ENCODE assay signal across 8 cellular contexts in the genomic region with DNA sequence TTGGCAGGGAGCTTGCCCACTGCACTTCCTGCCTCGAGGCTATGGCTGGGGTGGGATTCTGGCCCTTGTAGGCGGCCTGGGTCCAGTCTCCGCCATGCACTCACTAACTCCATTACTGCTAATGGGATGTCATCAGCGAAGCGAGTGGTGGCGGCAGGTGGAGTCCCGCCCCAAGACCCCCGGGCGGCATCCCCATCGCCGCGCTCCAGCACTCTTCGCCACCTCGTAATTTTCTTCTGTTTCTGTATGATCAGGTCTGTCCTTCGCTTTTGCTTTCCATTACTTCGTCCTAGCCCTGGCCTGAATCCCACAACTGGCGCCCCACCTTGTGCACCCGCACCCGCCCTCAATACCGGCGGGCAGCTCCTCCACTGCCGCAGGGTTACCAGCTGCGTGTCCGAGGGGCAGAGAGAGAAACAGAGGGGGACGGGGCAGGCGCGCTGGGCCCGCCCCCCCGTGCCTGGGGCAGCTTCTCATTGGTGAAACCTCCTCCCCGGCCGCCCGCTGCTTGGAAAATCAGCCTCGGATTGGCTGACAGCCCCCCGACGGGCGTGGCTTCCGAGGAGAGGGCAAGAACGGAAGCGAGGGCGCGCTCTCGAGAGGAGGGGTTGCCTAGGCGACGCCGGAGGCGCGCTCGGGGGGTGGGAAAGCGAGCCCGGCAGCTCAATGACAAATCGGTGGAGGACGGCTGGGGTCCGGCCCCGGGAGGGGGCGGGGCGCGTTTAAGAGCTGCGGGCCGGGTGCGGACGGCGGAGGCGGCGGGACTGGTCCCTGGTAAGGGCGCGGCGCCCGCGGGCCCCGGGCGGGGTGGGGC. TPM values are rescaled to one million over a fixed set of nuclear protein-coding genes. Genes with fewer than 3 reads are reported as not detected.
DNase-seq lines count a peak whose midpoint lies in the region; ATAC-seq, FAIRE-seq and TF ChIP-seq lines count a peak whose summit lies in the region.

A gene with protein sequence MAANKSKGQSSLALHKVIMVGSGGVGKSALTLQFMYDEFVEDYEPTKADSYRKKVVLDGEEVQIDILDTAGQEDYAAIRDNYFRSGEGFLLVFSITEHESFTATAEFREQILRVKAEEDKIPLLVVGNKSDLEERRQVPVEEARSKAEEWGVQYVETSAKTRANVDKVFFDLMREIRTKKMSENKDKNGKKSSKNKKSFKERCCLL (plus strand): TSS at position 646 of the 814 bp plus-strand sequence. CDS start 25,813 bp downstream, outside the sequence.

- peak within 1 kb of the TSS; percentile 78 for H3K9ac ChIP-seq in mammary epithelial cell (ENCODE audit: insufficient read depth, low read length)
- H3K9ac ChIP-seq in iPS-20b (ENCODE audit: low read depth, low read length): peak within 1 kb of the TSS; percentile 66; the same call in 1 of the 2 replicates

- no peaks in the 10 kb centered on the region for H3K9me3 ChIP-seq in WERI-Rb-1 (ENCODE audit: severe bottlenecking)
- H3K9me3 ChIP-seq in mammary epithelial cell (replicated peaks; ENCODE audit: insufficient read depth, low read length): no peaks in the 10 kb centered on the region
- H3K9me3 ChIP-seq in iPS-20b (ENCODE audit: insufficient read depth, low read depth, low read length): no peaks in the 10 kb centered on the region
- H3K9me3 ChIP-seq in small intestine (ENCODE audit: control insufficient read depth, low read depth): no peaks in the 10 kb centered on the region

- no peaks in the 10 kb centered on the region for H4K20me1 ChIP-seq in mammary epithelial cell (ENCODE audit: insufficient read depth, low read length)

- no TSS peak for BruUV-seq in mammary epithelial cell (replicated peaks; lab: Mats Ljungman, UMichigan)

- no peaks in the 10 kb centered on the region for H3K36me3 ChIP-seq in WERI-Rb-1
- H3K36me3 ChIP-seq in mammary epithelial cell (ENCODE audit: insufficient read depth, low read length): no peaks in the 10 kb centered on the region
- no peaks in the 10 kb centered on the region for H3K36me3 ChIP-seq in iPS-20b (ENCODE audit: insufficient read depth, low read depth, low read length)
- H3K36me3 ChIP-seq in small intestine (ENCODE audit: control insufficient read depth in 2 of 2, insufficient read depth in 2 of 2, low read length in 2 of 2): no peaks in the 10 kb centered on the region

- dilution Hi-C loops in mammary epithelial cell (cut with HindIII; ENCODE audit: low sequenced_read_pairs): no loop called here

- no peak for TF ChIP-seq CTCF in WERI-Rb-1 (IDR thresholded peaks at IDR 0.05; ENCODE audit: low read depth, low read length)
- no peak for TF ChIP-seq CTCF in mammary epithelial cell (conservative IDR thresholded peaks at IDR 0.05 in 1 of 2, IDR thresholded peaks at IDR 0.05 in 1 of 2; ENCODE audit: extremely low read depth in 1 of 2, insufficient read depth in 1 of 2, low read depth in 1 of 2, low read length in 2 of 2)

- DNase-seq in ACHN (peak; percentile 99), NCI-H2227 (lab: John Stamatoyannopoulos, UW; ENCODE audit: unreplicated experiment) (peak; percentile 99), WERI-Rb-1 (peak; percentile 100), mammary epithelial cell (peak; percentile 98), small intestine (peak; percentile 99)

- peaks cover 44% of the 10 kb centered on the region for H3K79me2 ChIP-seq in mammary epithelial cell (ENCODE audit: insufficient read depth, low read length)

- H3K27me3 ChIP-seq in WERI-Rb-1 (ENCODE audit: insufficient read depth, low read depth, severe bottlenecking) (no peaks in the 10 kb centered on the region), mammary epithelial cell (ENCODE audit: insufficient read depth, low read length) (no peaks in the 10 kb centered on the region), iPS-20b (ENCODE audit: insufficient read depth, low read length) (peaks cover 64% of the 10 kb centered on the region), small intestine (ENCODE audit: control insufficient read depth in 2 of 2, insufficient read depth in 2 of 2, low read length in 2 of 2) (peaks cover 0 to 3% of the 10 kb centered on the region in 2 donors)

- intact Hi-C loops in mammary epithelial cell (cut with micrococcal nuclease): loop anchor here (1.0 kb wide), 2 partner anchors 35 to 61 kb away; no protein-coding TSS in a partner anchor

- WGBS in mammary epithelial cell (ENCODE audit: low coverage, missing lambda C conversion rate): 2% methylated on average over 15 of the region's 71 CpGs
- 0 to 1% (median 1%) methylated on average over 52 to 71 of the region's 71 CpGs for WGBS in small intestine, 3 donors

- peak; percentile 91 for ATAC-seq in GM18873 (IDR thresholded peaks at IDR 0.05; ENCODE audit: low FRiP score, unreplicated experiment)
- ATAC-seq in HG03139 (IDR thresholded peaks at IDR 0.05; ENCODE audit: unreplicated experiment): peak; percentile 90

- H3K4me1 ChIP-seq in mammary epithelial cell (ENCODE audit: insufficient read depth, low read length): peaks cover 14% of the 10 kb centered on the region
- peaks cover 8% of the 10 kb centered on the region; the same call in 1 of the 2 replicates for H3K4me1 ChIP-seq in iPS-20b (ENCODE audit: insufficient read depth, low read length)
- H3K4me1 ChIP-seq in small intestine (ENCODE audit: control insufficient read depth in 2 of 2, insufficient read depth in 1 of 2, low read depth in 1 of 2, low read length in 1 of 2): peaks cover 0 to 4% of the 10 kb centered on the region in 2 donors

- CTCF ChIA-PET in mammary epithelial cell (lab: Charles Lee; ENCODE audit: low non-redundant PET): interaction anchor here (0.7 kb wide), 1 partner anchor 344 kb away, joined by 6 read pairs; no protein-coding TSS in a partner anchor

- FAIRE-seq in small intestine (lab: Jason Lieb, UNC): no peak

- H3K27ac ChIP-seq in WERI-Rb-1 (peak within 1 kb of the TSS; percentile 52), mammary epithelial cell (ENCODE audit: insufficient read depth, low read depth, low read length) (peak within 1 kb of the TSS; percentile 74), iPS-20b (ENCODE audit: low read length) (no peak within 1 kb of the TSS), small intestine (ENCODE audit: low read depth in 1 of 2, low read length in 1 of 2) (peak within 1 kb of the TSS; percentile 75 to 88)

- H2AFZ ChIP-seq in mammary epithelial cell (ENCODE audit: low read depth, low read length): peak within 1 kb of the TSS; percentile 95

- H3K4me2 ChIP-seq in mammary epithelial cell (ENCODE audit: insufficient read depth, low read depth, low read length): peak within 1 kb of the TSS; percentile 94

- H3K4me3 ChIP-seq in WERI-Rb-1 (ENCODE audit: low read depth, low read length) (peak within 1 kb of the TSS; percentile 97), mammary epithelial cell (replicated peaks in 1 of 3; ENCODE audit: insufficient read depth in 1 of 3, low read depth in 2 of 3, low read length in 3 of 3) (peak within 1 kb of the TSS; percentile 67 to 79 (median 69)), iPS-20b (ENCODE audit: low read length) (peak within 1 kb of the TSS; percentile 88), small intestine (ENCODE audit: low read depth in 1 of 2, low read length in 2 of 2) (peak within 1 kb of the TSS; percentile 80 to 83)

- in situ Hi-C loops in ACHN (cut with HindIII; ENCODE audit: low pct_ligation_motif_present, low pct_unique_long_range_greater_than_20kb, low sequenced_read_pairs): no loop called here
- in situ Hi-C loops in mammary epithelial cell (cut with MboI; ENCODE audit: low sequenced_read_pairs in 2 of 2): no loop called here

RNA-seq across cellular contexts. Expression of the gene that starts here (rescaled TPM):
- total RNA-seq in mammary epithelial cell: 10 to 100 TPM; 34.0 to 49.8 TPM
- 52.5 TPM for polyA plus RNA-seq in mammary epithelial cell
- 11.8 TPM for polyA minus RNA-seq in mammary epithelial cell
- polyA plus RNA-seq in small intestine: 10 to 100 TPM; 61.8 to 75.7 (median 74.9) TPM
